ENCODE assay signal across 1 cellular context in the genomic region with DNA sequence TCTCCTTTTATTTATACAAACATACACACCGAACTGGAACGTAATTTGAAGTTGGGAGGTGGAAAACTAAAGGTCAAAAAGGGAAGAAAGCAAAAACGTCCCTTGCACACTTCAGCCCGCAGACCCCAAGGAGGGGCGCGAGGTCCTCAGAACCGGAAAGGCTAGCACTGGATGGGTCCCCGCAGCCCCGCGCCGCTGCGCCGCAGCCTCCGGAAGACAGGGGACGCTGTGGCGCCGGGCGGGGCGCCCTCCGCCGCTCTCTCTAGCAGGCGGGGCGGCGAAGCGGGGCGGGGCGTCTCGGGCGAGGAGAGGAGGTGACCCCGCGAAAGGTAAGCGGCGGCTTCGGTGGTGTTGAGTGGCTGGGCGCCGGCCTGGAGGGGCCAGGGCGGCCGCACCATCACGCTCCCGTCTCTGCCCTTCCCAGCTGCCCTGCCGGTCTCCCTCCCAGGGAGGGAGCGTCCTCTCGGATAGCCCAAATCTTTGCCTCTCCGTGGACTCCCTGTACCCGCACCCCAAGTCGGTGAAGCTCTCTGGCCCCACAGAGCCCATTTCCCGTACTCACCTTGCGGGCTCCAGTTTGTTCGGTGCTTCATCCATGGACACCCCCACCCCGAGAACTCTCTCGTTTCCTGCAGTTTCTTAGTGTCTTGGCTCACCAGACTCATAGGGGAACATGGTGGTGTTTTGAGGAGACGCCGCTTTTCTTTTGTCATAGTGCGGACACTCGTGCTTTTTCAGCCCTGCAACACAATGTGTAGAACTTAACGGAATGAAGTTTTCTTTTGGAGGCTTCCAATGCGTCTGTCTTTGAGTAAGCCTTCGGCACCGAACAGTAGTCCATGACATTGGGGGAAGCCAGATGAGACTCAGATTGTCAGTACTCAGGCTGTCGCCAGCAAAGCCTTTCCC.
TF ChIP-seq lines count a peak whose summit lies in the region.

SMIM8 (plus strand) TSS at position 285 of the 909 bp plus-strand sequence. CDS start 14,444 bp downstream, outside the sequence.

TF ChIP-seq in HepG2, 621 proteins besides CTCF, POLR2A, EP300 and RAD21 (continued from another document and continues in another):
- TF ChIP-seq, protein P1, sequence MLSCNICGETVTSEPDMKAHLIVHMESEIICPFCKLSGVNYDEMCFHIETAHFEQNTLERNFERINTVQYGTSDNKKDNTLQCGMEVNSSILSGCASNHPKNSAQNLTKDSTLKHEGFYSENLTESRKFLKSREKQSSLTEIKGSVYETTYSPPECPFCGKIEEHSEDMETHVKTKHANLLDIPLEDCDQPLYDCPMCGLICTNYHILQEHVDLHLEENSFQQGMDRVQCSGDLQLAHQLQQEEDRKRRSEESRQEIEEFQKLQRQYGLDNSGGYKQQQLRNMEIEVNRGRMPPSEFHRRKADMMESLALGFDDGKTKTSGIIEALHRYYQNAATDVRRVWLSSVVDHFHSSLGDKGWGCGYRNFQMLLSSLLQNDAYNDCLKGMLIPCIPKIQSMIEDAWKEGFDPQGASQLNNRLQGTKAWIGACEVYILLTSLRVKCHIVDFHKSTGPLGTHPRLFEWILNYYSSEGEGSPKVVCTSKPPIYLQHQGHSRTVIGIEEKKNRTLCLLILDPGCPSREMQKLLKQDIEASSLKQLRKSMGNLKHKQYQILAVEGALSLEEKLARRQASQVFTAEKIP (CRISPR knock-in tag; IDR thresholded peaks at IDR 0.05; ENCODE audit: borderline replicate concordance), result no peak
- no peak for TF ChIP-seq MBNL3 (CRISPR knock-in tag; conservative IDR thresholded peaks at IDR 0.05)
- no peak for TF ChIP-seq ZMYM3 (CRISPR knock-in tag; IDR thresholded peaks at IDR 0.05)
- TF ChIP-seq DR1 (CRISPR knock-in tag; IDR thresholded peaks at IDR 0.05), result peak; percentile 79
- TF ChIP-seq MED8 (CRISPR knock-in tag; IDR thresholded peaks at IDR 0.05; ENCODE audit: insufficient replicate concordance), result peak; percentile 74
- TF ChIP-seq GLMP (CRISPR knock-in tag; IDR thresholded peaks at IDR 0.05; ENCODE audit: borderline replicate concordance), result no peak
- TF ChIP-seq, protein P2, sequence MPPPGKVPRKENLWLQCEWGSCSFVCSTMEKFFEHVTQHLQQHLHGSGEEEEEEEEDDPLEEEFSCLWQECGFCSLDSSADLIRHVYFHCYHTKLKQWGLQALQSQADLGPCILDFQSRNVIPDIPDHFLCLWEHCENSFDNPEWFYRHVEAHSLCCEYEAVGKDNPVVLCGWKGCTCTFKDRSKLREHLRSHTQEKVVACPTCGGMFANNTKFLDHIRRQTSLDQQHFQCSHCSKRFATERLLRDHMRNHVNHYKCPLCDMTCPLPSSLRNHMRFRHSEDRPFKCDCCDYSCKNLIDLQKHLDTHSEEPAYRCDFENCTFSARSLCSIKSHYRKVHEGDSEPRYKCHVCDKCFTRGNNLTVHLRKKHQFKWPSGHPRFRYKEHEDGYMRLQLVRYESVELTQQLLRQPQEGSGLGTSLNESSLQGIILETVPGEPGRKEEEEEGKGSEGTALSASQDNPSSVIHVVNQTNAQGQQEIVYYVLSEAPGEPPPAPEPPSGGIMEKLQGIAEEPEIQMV (CRISPR knock-in tag; IDR thresholded peaks at IDR 0.05; ENCODE audit: low read depth), result no peak
- TF ChIP-seq HNF4G (IDR thresholded peaks at IDR 0.05; ENCODE audit: borderline replicate concordance, low read depth, low read length), result no peak
- no peak for TF ChIP-seq HNF4G (CRISPR knock-in tag; IDR thresholded peaks at IDR 0.05; ENCODE audit: borderline replicate concordance, low read depth)
- peak; percentile 33; the same call in 1 of the 2 replicates for TF ChIP-seq ZNF619 (CRISPR knock-in tag; IDR thresholded peaks at IDR 0.05)
- TF ChIP-seq, protein P3, sequence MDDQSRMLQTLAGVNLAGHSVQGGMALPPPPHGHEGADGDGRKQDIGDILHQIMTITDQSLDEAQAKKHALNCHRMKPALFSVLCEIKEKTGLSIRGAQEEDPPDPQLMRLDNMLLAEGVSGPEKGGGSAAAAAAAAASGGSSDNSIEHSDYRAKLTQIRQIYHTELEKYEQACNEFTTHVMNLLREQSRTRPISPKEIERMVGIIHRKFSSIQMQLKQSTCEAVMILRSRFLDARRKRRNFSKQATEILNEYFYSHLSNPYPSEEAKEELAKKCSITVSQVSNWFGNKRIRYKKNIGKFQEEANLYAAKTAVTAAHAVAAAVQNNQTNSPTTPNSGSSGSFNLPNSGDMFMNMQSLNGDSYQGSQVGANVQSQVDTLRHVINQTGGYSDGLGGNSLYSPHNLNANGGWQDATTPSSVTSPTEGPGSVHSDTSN (CRISPR knock-in tag; IDR thresholded peaks at IDR 0.05; ENCODE audit: borderline replicate concordance), result peak; percentile 74
- peak; percentile 80; the same call in 1 of the 2 replicates for TF ChIP-seq RFXANK (CRISPR knock-in tag; IDR thresholded peaks at IDR 0.05)
- peak; percentile 93; the same call in 1 of the 2 replicates for TF ChIP-seq ZNF275 (CRISPR knock-in tag; IDR thresholded peaks at IDR 0.05; ENCODE audit: borderline replicate concordance)
- TF ChIP-seq MAF1 (CRISPR knock-in tag; IDR thresholded peaks at IDR 0.05; ENCODE audit: borderline replicate concordance), result peak; percentile 73; the same call in 1 of the 2 replicates
- TF ChIP-seq TBX2 (CRISPR knock-in tag; IDR thresholded peaks at IDR 0.05; ENCODE audit: borderline replicate concordance), result peak; percentile 87; the same call in 1 of the 2 replicates
- 0 out of 2 replicates have a peak, but pooled peaks have one; percentile 66 for TF ChIP-seq ZNF564 (CRISPR knock-in tag; IDR thresholded peaks at IDR 0.05)
- TF ChIP-seq SP5 (CRISPR knock-in tag; IDR thresholded peaks at IDR 0.05; ENCODE audit: borderline replicate concordance, low read depth), result peak; percentile 97
- TF ChIP-seq SAP130 (CRISPR knock-in tag; IDR thresholded peaks at IDR 0.05; ENCODE audit: low read depth), result peak; percentile 83
- TF ChIP-seq NFKBIZ (CRISPR knock-in tag; IDR thresholded peaks at IDR 0.05), result peak; percentile 57; the same call in 1 of the 2 replicates
- 0 out of 2 replicates have a peak, but pooled peaks have one; percentile 41 for TF ChIP-seq SIX4 (CRISPR knock-in tag; IDR thresholded peaks at IDR 0.05)
- no peak for TF ChIP-seq TFE3 (CRISPR knock-in tag; IDR thresholded peaks at IDR 0.05)
- no peak for TF ChIP-seq TBX3 (IDR thresholded peaks at IDR 0.05; ENCODE audit: borderline replicate concordance)
- no peak for TF ChIP-seq BHLHE40 (IDR thresholded peaks at IDR 0.05; ENCODE audit: low read length)
- no peak for TF ChIP-seq ATM (IDR thresholded peaks at IDR 0.05; ENCODE audit: borderline replicate concordance)
- peak; percentile 88 for TF ChIP-seq EEA1 (CRISPR knock-in tag; IDR thresholded peaks at IDR 0.05; ENCODE audit: borderline replicate concordance)
- TF ChIP-seq ETV5 (CRISPR knock-in tag; IDR thresholded peaks at IDR 0.05; ENCODE audit: borderline replicate concordance), result peak; percentile 80
- TF ChIP-seq SYNCRIP (IDR thresholded peaks at IDR 0.05; ENCODE audit: insufficient read depth, low read depth, low read length), result no peak
- peak; percentile 52; the same call in 1 of the 2 replicates for TF ChIP-seq BATF2 (CRISPR knock-in tag; IDR thresholded peaks at IDR 0.05)
- TF ChIP-seq ZNF652 (CRISPR knock-in tag; IDR thresholded peaks at IDR 0.05; ENCODE audit: borderline replicate concordance, low read depth), result no peak
- no peak for TF ChIP-seq CSRNP1 (CRISPR knock-in tag; IDR thresholded peaks at IDR 0.05)
- TF ChIP-seq NFRKB (IDR thresholded peaks at IDR 0.05), result no peak
- peak; percentile 93 for TF ChIP-seq HOXA5 (CRISPR knock-in tag; IDR thresholded peaks at IDR 0.05)
- TF ChIP-seq ZNF770 (CRISPR knock-in tag; IDR thresholded peaks at IDR 0.05), result peak; percentile 63
- TF ChIP-seq MXI1 (IDR thresholded peaks at IDR 0.05; ENCODE audit: borderline replicate concordance, low read depth, low read length), result no peak; the same call in 2 of the 3 replicates
- TF ChIP-seq ZNF326 (CRISPR knock-in tag; IDR thresholded peaks at IDR 0.05; ENCODE audit: borderline replicate concordance), result no peak
- TF ChIP-seq FOSL1 (CRISPR knock-in tag; IDR thresholded peaks at IDR 0.05; ENCODE audit: borderline replicate concordance), result no peak
- no peak for TF ChIP-seq KDM1A (CRISPR knock-in tag; IDR thresholded peaks at IDR 0.05)
- TF ChIP-seq ZNF17 (CRISPR knock-in tag; IDR thresholded peaks at IDR 0.05), result no peak
- peak; percentile 65; the same call in 1 of the 2 replicates for TF ChIP-seq ZBTB43 (CRISPR knock-in tag; conservative IDR thresholded peaks at IDR 0.05)
- peak; percentile 82 for TF ChIP-seq RBM39 (IDR thresholded peaks at IDR 0.05; ENCODE audit: low read depth, low read length, poor library complexity, severe bottlenecking)
- TF ChIP-seq SKI (IDR thresholded peaks at IDR 0.05; ENCODE audit: partially characterized antibody), result peak; percentile 80
